ENCODE assay signal across 9 cellular contexts in genomic region chr2:121647396-121647795, GRCh38. TPM values are rescaled to one million over a fixed set of nuclear protein-coding genes. Genes with fewer than 3 reads are reported as not detected.
A peak's percentile ranks its signal among the peaks of the same experiment; 100 is the strongest.
DNase-seq lines count a peak whose midpoint lies in the region; ATAC-seq and TF ChIP-seq lines count a peak whose summit lies in the region.
"Had no signal": no experiment of that assay in that cellular context is flagged by ENCODE, and none has a peak within 500 bp of the region (broad histone marks: within the 10 kb centered on the region; RNA-seq: fewer than 3 reads in every experiment).

No MANE protein-coding gene starts in this region.

- H3K4me1 ChIP-seq in HCT116 (ENCODE audit: control insufficient read depth in 1 of 2, insufficient read depth in 2 of 2, low read length in 2 of 2), result peaks cover 6 to 19% of the 10 kb centered on the region in 2 experiments; a peak in 3 of 4 replicates

- peaks cover 84% of the 10 kb centered on the region for H3K79me2 ChIP-seq in HCT116 (ENCODE audit: insufficient read depth, low read length)

- no peaks in the 10 kb centered on the region; the same call in 1 of the 2 replicates for H3K9me3 ChIP-seq in AG04450 (ENCODE audit: control insufficient read depth, insufficient read depth, low read length)
- no peaks in the 10 kb centered on the region for H3K9me3 ChIP-seq in HCT116 (ENCODE audit: control insufficient read depth in 1 of 2, insufficient read depth in 1 of 2, low read depth in 1 of 2, low read length in 2 of 2)

- CTCF ChIA-PET in AG04450 (lab: Charles Lee), result no interaction called here
- CTCF ChIA-PET in HCT116 (lab: Charles Lee), result no interaction called here

- no peak overlapping the region for H3K27ac ChIP-seq in AG04450 (ENCODE audit: low read depth, low read length)
- H3K27ac ChIP-seq in HCT116 (ENCODE audit: low read depth, low read length), result no peak overlapping the region

- H2AFZ ChIP-seq in HCT116 (ENCODE audit: low read depth, low read length, poor library complexity, severe bottlenecking), result no peak overlapping the region

- no peak overlapping the region for H3K9ac ChIP-seq in HCT116 (ENCODE audit: low read length)

- no peak for DNase-seq in AG04450 (ENCODE audit: low read depth, low spot score)
- DNase-seq in HCT116 (ENCODE audit: low read depth, low spot score), result no peak
- no peak for DNase-seq in astrocyte of the spinal cord (ENCODE audit: low read depth, low spot score)
- DNase-seq in myocyte (ENCODE audit: low read depth), result peak; percentile 41
- DNase-seq in hypothalamus (lab: John Stamatoyannopoulos, UW), result no peak
- no peak for DNase-seq in NOMO-1 treated with dmso at 0.1 percent for 144 hours (lab: John Stamatoyannopoulos, UW; ENCODE audit: unreplicated experiment)
- DNase-seq: SHP77 treated with DMSO at 0.1 percent for 48 hours had no signal

- H3K36me3 ChIP-seq in HCT116 (ENCODE audit: control insufficient read depth in 1 of 2, insufficient read depth in 2 of 2, low read length in 2 of 2), result no peaks in the 10 kb centered on the region

- ATAC-seq in HCT116, result no peak
- ATAC-seq in HG03457 (IDR thresholded peaks at IDR 0.05; ENCODE audit: unreplicated experiment), result no peak
- ATAC-seq in HG03342 (IDR thresholded peaks at IDR 0.05; ENCODE audit: unreplicated experiment), result no peak

- POLR2A ChIA-PET in AG04450 (lab: Yijun Ruan, JAX) (interaction anchor here (0.9 to 2.5 kb wide), 2 partner anchors 12 to 51 kb away, joined by 3 to 9 read pairs; no protein-coding TSS in a partner anchor), HCT116 (lab: Charles Lee) (no interaction called here)

- no peaks in the 10 kb centered on the region for H3K9me2 ChIP-seq in HCT116 (ENCODE audit: insufficient read depth)

- no peaks in the 10 kb centered on the region for H3K27me3 ChIP-seq in AG04450 (ENCODE audit: control insufficient read depth, insufficient read depth, low read length)
- no peaks in the 10 kb centered on the region for H3K27me3 ChIP-seq in HCT116 (ENCODE audit: insufficient read depth, low read length)

- peak overlapping the region; percentile 86; the same call in 1 of the 2 replicates for H3K4me2 ChIP-seq in HCT116 (ENCODE audit: low read length)

- TF ChIP-seq POLR2A in HCT116 (IDR thresholded peaks at IDR 0.05; ENCODE audit: borderline replicate concordance, extremely low read depth, insufficient read depth, insufficient read length), result no peak

- TF ChIP-seq CTCF in AG04450 (IDR thresholded peaks at IDR 0.05; ENCODE audit: low read depth, low read length) (no peak), HCT116 (IDR thresholded peaks at IDR 0.05 in 2 of 3, conservative IDR thresholded peaks at IDR 0.05 in 1 of 3; ENCODE audit: borderline replicate concordance in 1 of 3, insufficient read depth in 1 of 3, low read depth in 2 of 3, low read length in 2 of 3) (no peak), astrocyte of the spinal cord (IDR thresholded peaks at IDR 0.05; ENCODE audit: low read depth, low read length) (no peak)

- TF ChIP-seq RAD21 in HCT116 (IDR thresholded peaks at IDR 0.05; ENCODE audit: low read depth), result no peak

- RAD21 ChIA-PET in HCT116 (lab: Charles Lee; ENCODE audit: low non-redundant PET in 1 of 2, low total read pairs in 2 of 2, uncharacterized antibody in 2 of 2, unreplicated experiment in 2 of 2), result no interaction called here

- intact Hi-C loops in HCT116 (cut with micrococcal nuclease), result no loop called here

- H4K20me1 ChIP-seq in HCT116 (ENCODE audit: insufficient read depth), result no peaks in the 10 kb centered on the region

- in situ Hi-C loops in astrocyte of the spinal cord (cut with HindIII; ENCODE audit: low sequenced_read_pairs), result no loop called here

- no TSS peak for BruUV-seq in HCT116 (replicated peaks; lab: Mats Ljungman, UMichigan)

- H3K4me3 ChIP-seq in AG04450 (ENCODE audit: low read depth, low read length) (peak overlapping the region; percentile 65), HCT116 (replicated peaks in 1 of 2; ENCODE audit: low read depth in 1 of 2, low read length in 2 of 2) (peak overlapping the region in 1 of 2 experiments; percentile 86; a peak in 1 of 4 replicates), astrocyte of the spinal cord (ENCODE audit: low read depth, low read length) (peak overlapping the region; percentile 85)

TF ChIP-seq in HCT116, 20 proteins besides CTCF, POLR2A, EP300 and RAD21:
- TF ChIP-seq, protein P1, sequence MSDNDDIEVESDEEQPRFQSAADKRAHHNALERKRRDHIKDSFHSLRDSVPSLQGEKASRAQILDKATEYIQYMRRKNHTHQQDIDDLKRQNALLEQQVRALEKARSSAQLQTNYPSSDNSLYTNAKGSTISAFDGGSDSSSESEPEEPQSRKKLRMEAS (IDR thresholded peaks at IDR 0.05), result no peak
- TF ChIP-seq SP1 (IDR thresholded peaks at IDR 0.05; ENCODE audit: low read depth) (no peak), ZNF274 (IDR thresholded peaks at IDR 0.05; ENCODE audit: low read depth, low read length) (no peak), EZH2 (IDR thresholded peaks at IDR 0.05) (no peak), SIN3A (IDR thresholded peaks at IDR 0.05; ENCODE audit: low read depth) (no peak), TCF7L2 (IDR thresholded peaks at IDR 0.05; ENCODE audit: borderline replicate concordance, extremely low read depth, insufficient read depth, insufficient read length) (no peak), CBX3 (IDR thresholded peaks at IDR 0.05; ENCODE audit: low read depth) (no peak), JUND (IDR thresholded peaks at IDR 0.05) (no peak), YY1 (IDR thresholded peaks at IDR 0.05; ENCODE audit: extremely low read depth, insufficient replicate concordance, low read depth, low read length) (no peak), CEBPB (IDR thresholded peaks at IDR 0.05; ENCODE audit: low read depth) (no peak), FOSL1 (IDR thresholded peaks at IDR 0.05; ENCODE audit: low read depth) (no peak), EGR1 (IDR thresholded peaks at IDR 0.05; ENCODE audit: low read depth) (no peak), SRF (IDR thresholded peaks at IDR 0.05; ENCODE audit: low read depth) (no peak), ZFX (IDR thresholded peaks at IDR 0.05) (no peak), ELF1 (IDR thresholded peaks at IDR 0.05; ENCODE audit: borderline replicate concordance, low read depth) (no peak), ATF3 (IDR thresholded peaks at IDR 0.05) (no peak), POLR2AphosphoS5 (IDR thresholded peaks at IDR 0.05; ENCODE audit: low read depth, low read length) (no peak), EZH2phosphoT487 (IDR thresholded peaks at IDR 0.05; ENCODE audit: borderline replicate concordance) (no peak)
- TF ChIP-seq, protein P2, sequence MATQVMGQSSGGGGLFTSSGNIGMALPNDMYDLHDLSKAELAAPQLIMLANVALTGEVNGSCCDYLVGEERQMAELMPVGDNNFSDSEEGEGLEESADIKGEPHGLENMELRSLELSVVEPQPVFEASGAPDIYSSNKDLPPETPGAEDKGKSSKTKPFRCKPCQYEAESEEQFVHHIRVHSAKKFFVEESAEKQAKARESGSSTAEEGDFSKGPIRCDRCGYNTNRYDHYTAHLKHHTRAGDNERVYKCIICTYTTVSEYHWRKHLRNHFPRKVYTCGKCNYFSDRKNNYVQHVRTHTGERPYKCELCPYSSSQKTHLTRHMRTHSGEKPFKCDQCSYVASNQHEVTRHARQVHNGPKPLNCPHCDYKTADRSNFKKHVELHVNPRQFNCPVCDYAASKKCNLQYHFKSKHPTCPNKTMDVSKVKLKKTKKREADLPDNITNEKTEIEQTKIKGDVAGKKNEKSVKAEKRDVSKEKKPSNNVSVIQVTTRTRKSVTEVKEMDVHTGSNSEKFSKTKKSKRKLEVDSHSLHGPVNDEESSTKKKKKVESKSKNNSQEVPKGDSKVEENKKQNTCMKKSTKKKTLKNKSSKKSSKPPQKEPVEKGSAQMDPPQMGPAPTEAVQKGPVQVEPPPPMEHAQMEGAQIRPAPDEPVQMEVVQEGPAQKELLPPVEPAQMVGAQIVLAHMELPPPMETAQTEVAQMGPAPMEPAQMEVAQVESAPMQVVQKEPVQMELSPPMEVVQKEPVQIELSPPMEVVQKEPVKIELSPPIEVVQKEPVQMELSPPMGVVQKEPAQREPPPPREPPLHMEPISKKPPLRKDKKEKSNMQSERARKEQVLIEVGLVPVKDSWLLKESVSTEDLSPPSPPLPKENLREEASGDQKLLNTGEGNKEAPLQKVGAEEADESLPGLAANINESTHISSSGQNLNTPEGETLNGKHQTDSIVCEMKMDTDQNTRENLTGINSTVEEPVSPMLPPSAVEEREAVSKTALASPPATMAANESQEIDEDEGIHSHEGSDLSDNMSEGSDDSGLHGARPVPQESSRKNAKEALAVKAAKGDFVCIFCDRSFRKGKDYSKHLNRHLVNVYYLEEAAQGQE (IDR thresholded peaks at IDR 0.05; ENCODE audit: low read depth), result no peak

RNA-seq across cellular contexts. Expression of gene CLASP1, which starts 1.9 kb away (rescaled TPM):
- polyA plus RNA-seq in AG04450 (2011; rRNA removed), result 12.8 and 18.7 TPM in 2 replicates
- 62.0 and 73.8 TPM in 2 replicates for polyA minus RNA-seq in AG04450 (2011; rRNA and poly(A)+ RNA removed)
- total RNA-seq in HCT116 (2021; ENCODE audit: unreplicated experiment), result 41.9 TPM
- 17.0 TPM in 2 replicates for polyA plus RNA-seq in HCT116 (2012)
- 42.4 and 43.9 TPM in 2 replicates for total RNA-seq in myocyte
- 21.5 TPM for polyA plus RNA-seq in myocyte (2012)
